8 cellular contexts compared by ENCODE assay signal in genomic region chrX:48737213-48737938, GRCh38. TPM values are rescaled to one million over a fixed set of nuclear protein-coding genes. Genes with fewer than 3 reads are reported as not detected.
A peak's percentile ranks its signal among the peaks of the same experiment; 100 is the strongest.
DNase-seq lines count a peak whose midpoint lies in the region; ATAC-seq and TF ChIP-seq lines count a peak whose summit lies in the region.

No MANE protein-coding gene starts in this region.

- H3K9ac ChIP-seq in muscle layer of colon (ENCODE audit: low read length) = peak overlapping the region; percentile 47

- H3K9me3 ChIP-seq in Panc1 (ENCODE audit: control insufficient read depth, insufficient read depth, low read depth, low read length) (no peaks in the 10 kb centered on the region), esophagus muscularis mucosa (no peaks in the 10 kb centered on the region), muscle layer of colon (ENCODE audit: low read length) (no peaks in the 10 kb centered on the region)

- H3K9me3 Mint-ChIP-seq in activated T-cell treated with anti-CD3 and anti-CD28 coated beads, Interleukin-2, amount 50 U/mL, for 72 hours = no peaks in the 10 kb centered on the region

- H3K27me3 ChIP-seq in Panc1 (ENCODE audit: control insufficient read depth, insufficient read depth, low read length) (no peaks in the 10 kb centered on the region), esophagus muscularis mucosa (no peaks in the 10 kb centered on the region), muscle layer of colon (ENCODE audit: control insufficient read depth in 1 of 2, insufficient read depth in 2 of 2, low read length in 2 of 2) (no peaks in the 10 kb centered on the region)

- TF ChIP-seq POLR2A in esophagus muscularis mucosa (IDR thresholded peaks at IDR 0.05; ENCODE audit: low read depth) = peak; percentile 26

- 37% methylated on average over 31 of the region's 48 CpGs for WGBS in esophagus muscularis mucosa

- peak overlapping the region; percentile 86 to 96 for H3K4me3 Mint-ChIP-seq in activated T-cell treated with anti-CD3 and anti-CD28 coated beads, Interleukin-2, amount 50 U/mL, for 72 hours

- peaks cover 4% of the 10 kb centered on the region for H3K4me1 ChIP-seq in Panc1 (ENCODE audit: control insufficient read depth, insufficient read depth, low read length)
- peaks cover 0 to 7% (median 4%) of the 10 kb centered on the region in 4 donors for H3K4me1 ChIP-seq in esophagus muscularis mucosa
- H3K4me1 ChIP-seq in muscle layer of colon (ENCODE audit: insufficient read depth, low read length) = no peaks in the 10 kb centered on the region

- intact Hi-C loops in Panc1 (cut with micrococcal nuclease; ENCODE audit: unreplicated experiment) (no loop called here), esophagus muscularis mucosa (cut with DNase I) (loop anchor here (2.0 kb wide), 1 partner anchor 65 kb away; the partner anchor contains the start of gene HDAC6)

- TF ChIP-seq EP300 in esophagus muscularis mucosa (IDR thresholded peaks at IDR 0.05) = no peak

- POLR2A ChIA-PET in Panc1 (lab: Charles Lee) = interaction anchor here (0.5 to 0.6 kb wide), 2 partner anchors 63 to 169 kb away, joined by 3 to 5 read pairs; no protein-coding TSS in a partner anchor

- peaks cover 5% of the 10 kb centered on the region for H3K27me3 Mint-ChIP-seq in activated T-cell treated with anti-CD3 and anti-CD28 coated beads, Interleukin-2, amount 50 U/mL, for 72 hours (ENCODE audit: low read depth)

- H3K27ac ChIP-seq in Panc1 (ENCODE audit: low read length) (peak overlapping the region; percentile 95), esophagus muscularis mucosa (replicated peaks in 1 of 4) (peak overlapping the region; percentile 77 to 90 (median 85)), muscle layer of colon (ENCODE audit: low read depth, low read length) (peak overlapping the region; percentile 61)

- TF ChIP-seq CTCF in Panc1 (IDR thresholded peaks at IDR 0.05) (no peak), esophagus muscularis mucosa (IDR thresholded peaks at IDR 0.05) (no peak)

- in situ Hi-C loops in Panc1 (cut with HindIII; ENCODE audit: low pct_unique_long_range_greater_than_20kb, low sequenced_read_pairs) = no loop called here

- DNase-seq in DMS53 (lab: John Stamatoyannopoulos, UW) (peak; percentile 99), KG1 (lab: John Stamatoyannopoulos, UW) (peak; percentile 79), Panc1 (ENCODE audit: low read depth, low spot score) (peak; percentile 92), esophagus muscularis mucosa (ENCODE audit: extremely low spot score) (peak; percentile 96)
- DNase-seq in activated T-cell treated with anti-CD3 and anti-CD28 coated beads, Interleukin-2, amount 50 U/mL, for 72 hours = peak; percentile 84 to 91
- DNase-seq in stimulated activated CD8-positive, alpha-beta memory T cell treated with anti-CD3 and anti-CD28 coated beads, Interleukin-7, amount 100 ng/mL, for 1 hour (ENCODE audit: low read depth in 2 of 2) = peak; percentile 62 to 68

- BruUV-seq in Panc1 (replicated peaks; lab: Mats Ljungman, UMichigan) = no TSS peak

- H3K27ac Mint-ChIP-seq in activated T-cell treated with anti-CD3 and anti-CD28 coated beads, Interleukin-2, amount 50 U/mL, for 72 hours = peak overlapping the region; percentile 83

- H3K4me3 ChIP-seq in Panc1 (ENCODE audit: low read depth in 2 of 2, low read length in 2 of 2) (peak overlapping the region; percentile 58 to 74), esophagus muscularis mucosa (peak overlapping the region; percentile 57 to 77 (median 58)), muscle layer of colon (ENCODE audit: low read depth in 1 of 2, low read length in 2 of 2) (peak overlapping the region; percentile 18 to 80)

- H3K36me3 Mint-ChIP-seq in activated T-cell treated with anti-CD3 and anti-CD28 coated beads, Interleukin-2, amount 50 U/mL, for 72 hours (ENCODE audit: insufficient read depth in 2 of 2) = peaks cover 0 to 2% of the 10 kb centered on the region in 2 donors

- ATAC-seq in GM21717 (IDR thresholded peaks at IDR 0.05; ENCODE audit: unreplicated experiment) = peak; percentile 97
- peak; percentile 99 for ATAC-seq in Panc1
- ATAC-seq in activated T-cell treated with anti-CD3 and anti-CD28 coated beads, Interleukin-2, amount 50 U/mL, for 72 hours (replicated peaks in 1 of 2) = peak; percentile 95 to 96

- peaks cover 22% of the 10 kb centered on the region for H3K4me1 Mint-ChIP-seq in activated T-cell treated with anti-CD3 and anti-CD28 coated beads, Interleukin-2, amount 50 U/mL, for 72 hours (ENCODE audit: low read depth)

- CTCF ChIA-PET in Panc1 (lab: Charles Lee) = interaction anchor here (0.6 kb wide), 1 partner anchor 418 kb away, joined by 3 read pairs; no protein-coding TSS in a partner anchor

- H3K36me3 ChIP-seq in Panc1 (ENCODE audit: control insufficient read depth, insufficient read depth, low read length) (no peaks in the 10 kb centered on the region), esophagus muscularis mucosa (no peaks in the 10 kb centered on the region), muscle layer of colon (ENCODE audit: insufficient read depth, low read length) (no peaks in the 10 kb centered on the region)

RNA-seq across cellular contexts. Expression of gene GLOD5, which starts 24.2 kb away (rescaled TPM):
- total RNA-seq in Panc1 (2021; ENCODE audit: unreplicated experiment) (not detected), esophagus muscularis mucosa (not detected)
- polyA plus RNA-seq in Panc1 (2012; ENCODE audit: insufficient read length) = not detected
- total RNA-seq in activated T-cell treated with anti-CD3 and anti-CD28 coated beads, Interleukin-2, amount 50 U/mL, for 72 hours = not detected

RNA-seq across cellular contexts. Expression of gene SUV39H1, which starts 40.8 kb away (rescaled TPM):
- total RNA-seq in Panc1 (2021; ENCODE audit: unreplicated experiment) (25.6 TPM), esophagus muscularis mucosa (1 to 10 TPM; 2.5 to 4.5 (median 4.3) TPM)
- polyA plus RNA-seq in Panc1 (2012; ENCODE audit: insufficient read length) = 14.3 TPM
- total RNA-seq in activated T-cell treated with anti-CD3 and anti-CD28 coated beads, Interleukin-2, amount 50 U/mL, for 72 hours = 10 to 100 TPM; 29.4 to 34.8 TPM

RNA-seq across cellular contexts. Expression of gene GATA1, which starts 49.0 kb away (rescaled TPM):
- total RNA-seq in Panc1 (2021; ENCODE audit: unreplicated experiment) = 0.23 TPM
- not detected for polyA plus RNA-seq in Panc1 (2012; ENCODE audit: insufficient read length)
- total RNA-seq in activated T-cell treated with anti-CD3 and anti-CD28 coated beads, Interleukin-2, amount 50 U/mL, for 72 hours = under 1 TPM; 0.22 to 0.35 TPM
- under 1 TPM in 1 of 4 donors, not detected in 3; 0.50 TPM for total RNA-seq in esophagus muscularis mucosa

RNA-seq across cellular contexts. Expression of gene WAS, which starts 53.8 kb away (rescaled TPM):
- 0.82 TPM for total RNA-seq in Panc1 (2021; ENCODE audit: unreplicated experiment)
- polyA plus RNA-seq in Panc1 (2012; ENCODE audit: insufficient read length) = 1.3 TPM
- 10 to 100 TPM; 81.4 to 83.9 TPM for total RNA-seq in activated T-cell treated with anti-CD3 and anti-CD28 coated beads, Interleukin-2, amount 50 U/mL, for 72 hours
- total RNA-seq in esophagus muscularis mucosa = 1 to 10 TPM; 3.2 to 9.9 (median 7.5) TPM

Comparison
In these comparisons a context has a peak if more than half of its experiments do, and no peak if none do; other contexts are left out.
1. Peak in every context shown above with its lines: DNase-seq, ATAC-seq, H3K4me3 ChIP-seq and H3K27ac ChIP-seq.